ENCODE assay signal across 15 cellular contexts in the genomic region with DNA sequence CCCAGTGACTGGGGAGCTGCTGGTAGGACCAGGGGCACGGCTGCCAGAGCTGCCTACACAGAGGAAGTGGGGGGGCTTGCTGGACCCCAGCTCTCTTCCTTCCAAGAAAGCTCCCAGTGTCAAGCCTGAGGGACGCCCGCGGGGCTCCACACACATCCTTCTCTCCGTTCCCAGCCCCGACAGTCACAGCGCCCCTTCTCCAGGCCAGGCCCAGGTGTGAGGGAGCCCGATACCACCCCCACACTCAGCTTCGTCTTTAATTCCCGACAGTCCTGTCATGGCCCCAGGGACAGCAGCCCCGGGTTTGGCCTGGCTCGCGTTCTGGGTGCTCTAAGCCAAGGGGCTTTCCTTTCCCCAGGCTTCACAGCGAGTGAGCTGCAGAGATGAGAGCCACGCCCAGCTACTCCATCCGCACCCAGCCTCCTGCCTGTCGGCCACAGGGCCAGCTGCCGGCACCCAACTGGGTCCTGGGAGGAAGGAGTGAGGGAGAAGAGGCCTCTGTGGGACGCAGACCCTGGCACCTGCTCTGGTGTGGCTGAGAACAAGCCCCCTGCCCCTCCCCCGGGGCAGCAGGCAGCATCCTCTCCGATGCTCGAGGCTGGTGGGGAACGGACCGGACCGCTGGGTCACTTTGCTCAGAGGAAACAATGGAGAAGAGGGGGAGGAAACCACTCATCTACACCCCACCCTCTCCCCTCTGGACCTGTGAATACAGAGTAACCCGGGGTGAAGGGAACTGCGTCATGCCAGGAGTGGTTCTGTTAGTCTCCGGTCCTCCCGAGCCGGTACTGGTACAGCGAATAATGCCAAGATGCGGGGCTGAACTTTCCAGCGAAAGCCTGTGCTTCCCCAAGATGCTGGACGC.
"Had no signal": no experiment of that assay in that cellular context is flagged by ENCODE, and none has a peak within 500 bp of the region (broad histone marks: within the 10 kb centered on the region; RNA-seq: fewer than 3 reads in every experiment).

No MANE protein-coding gene starts in this region.

- DNase-seq: activated CD4-positive, alpha-beta T cell treated with anti-CD3 and anti-CD28 coated beads, Interleukin-2, amount 10 ng/mL, durations not matched to agents 7 days and 5 days; activated CD8-positive, alpha-beta memory T cell treated with anti-CD3 and anti-CD28 coated beads, Interleukin-2, amount 50 U/mL, for 4 hours; activated naive CD4-positive, alpha-beta T cell treated with anti-CD3 and anti-CD28 coated beads for 36 hours; activated T-cell treated with anti-CD3 and anti-CD28 coated beads, Interleukin-2, amount 50 U/mL, for 4 hours; anterior cingulate cortex; brain microvascular endothelial cell; foreskin keratinocyte; right cardiac atrium; stimulated activated CD4-positive, alpha-beta T cell treated with anti-CD3 and anti-CD28 coated beads, Interleukin-4, amount 100 ng/mL, for 1 hour; T-helper 9 cell; upper lobe of right lung had no signal

- H3K4me3 ChIP-seq: coronary artery, left lung, skin epidermis, thoracic aorta, upper lobe of right lung had no signal

- H3K4me1 ChIP-seq: left lung had no signal

- H3K27ac ChIP-seq: brain microvascular endothelial cell, coronary artery, foreskin keratinocyte, left lung, skin epidermis, thoracic aorta, upper lobe of right lung had no signal

- H3K27me3 ChIP-seq: upper lobe of right lung had no signal

- H3K36me3 ChIP-seq: brain microvascular endothelial cell, left lung, thoracic aorta, upper lobe of right lung had no signal

- ATAC-seq: activated T-cell treated with anti-CD3 and anti-CD28 coated beads, Interleukin-2, amount 50 U/mL, for 4 hours; left lung; upper lobe of right lung had no signal
